ENCODE assay signal across 18 cellular contexts in the genomic region with DNA sequence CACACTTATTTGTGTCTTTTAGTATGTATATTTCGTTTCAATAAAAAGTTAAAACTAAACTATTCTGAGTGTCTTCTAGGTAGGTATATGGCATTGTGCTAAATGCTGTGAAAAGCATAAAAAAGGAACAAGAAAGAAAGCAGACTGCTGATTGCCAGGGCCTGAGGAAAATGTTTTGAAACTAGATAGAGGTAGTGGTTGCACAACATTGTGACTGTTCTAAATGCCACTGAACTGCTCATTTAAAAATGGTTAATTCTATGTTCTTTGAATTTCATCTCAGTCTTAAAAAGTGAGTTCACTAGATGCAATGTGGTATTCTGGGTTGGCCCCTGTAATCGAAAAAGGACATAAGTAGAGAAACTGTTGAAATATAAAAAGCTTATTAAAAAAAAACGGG. TPM values are rescaled to one million over a fixed set of nuclear protein-coding genes. Genes with fewer than 3 reads are reported as not detected.
DNase-seq lines count a peak whose midpoint lies in the region; ATAC-seq and TF ChIP-seq lines count a peak whose summit lies in the region.
"Had no signal": no experiment of that assay in that cellular context is flagged by ENCODE, and none has a peak within 500 bp of the region (broad histone marks: within the 10 kb centered on the region; RNA-seq: fewer than 3 reads in every experiment).

No MANE protein-coding gene starts in this region.

- H3K27me3 Mint-ChIP-seq in mesothelial cell of epicardium (ENCODE audit: low read depth): no peaks in the 10 kb centered on the region

- H3K36me3 ChIP-seq in SJCRH30: peaks cover 16% of the 10 kb centered on the region

- no peak overlapping the region for H3K4me3 ChIP-seq in SJCRH30
- H3K4me3 ChIP-seq: PC-9, sigmoid colon, testis had no signal

- no peak overlapping the region for H3K4me3 Mint-ChIP-seq in mesothelial cell of epicardium

- H3K36me3 Mint-ChIP-seq in mesothelial cell of epicardium: peaks cover 8% of the 10 kb centered on the region

- H3K27me3 ChIP-seq in foreskin keratinocyte (no peaks in the 10 kb centered on the region), SJCRH30 (no peaks in the 10 kb centered on the region)
- H3K27me3 ChIP-seq: sigmoid colon, testis had no signal

- H3K27ac ChIP-seq in foreskin keratinocyte (no peak overlapping the region), SJCRH30 (no peak overlapping the region)
- H3K27ac ChIP-seq: PC-9, sigmoid colon, testis had no signal

- no peaks in the 10 kb centered on the region for H3K9me3 ChIP-seq in SJCRH30 (replicated peaks)
- H3K9me3 ChIP-seq: sigmoid colon, testis had no signal

- ATAC-seq in foreskin keratinocyte (no peak), HG02759 (IDR thresholded peaks at IDR 0.05; ENCODE audit: unreplicated experiment) (no peak)

- DNase-seq in KBM-7: peak; percentile 32
- DNase-seq in SIG-M5 treated with dmso at 0.1 percent for 504 hours (lab: John Stamatoyannopoulos, UW; ENCODE audit: unreplicated experiment): peak; percentile 92
- DNase-seq in mesothelial cell of epicardium (ENCODE audit: low spot score in 2 of 2, unreplicated experiment in 2 of 2): no peak
- no peak for DNase-seq in foreskin keratinocyte
- DNase-seq in SJCRH30: no peak
- DNase-seq: activated gamma-delta T cell treated with Interleukin-2 at 50 U/mL for 16 hours; GOT3; head of caudate nucleus; mesendoderm; NCI-H1694 treated with DMSO at 0.1 percent for 48 hours; NCI-H446 treated with DMSO at 0.1 percent for 48 hours; nucleus accumbens; PC-9; sigmoid colon; stimulated activated CD4-positive, alpha-beta T cell treated with anti-CD3 and anti-CD28 coated beads, Interleukin-4, amount 100 ng/mL, for 24 hours; testis had no signal

- peak overlapping the region; percentile 6 for H3K27ac Mint-ChIP-seq in mesothelial cell of epicardium

- in situ Hi-C loops in KBM-7 (cut with MboI; ENCODE audit: low pct_unique_long_range_greater_than_20kb, low sequenced_read_pairs): no loop called here

- TF ChIP-seq CTCF in mesothelial cell of epicardium (IDR thresholded peaks at IDR 0.05; ENCODE audit: unreplicated experiment) (no peak), foreskin keratinocyte (conservative IDR thresholded peaks at IDR 0.05) (no peak)

- peaks cover under 1% of the 10 kb centered on the region for H3K4me1 ChIP-seq in foreskin keratinocyte
- peaks cover 12% of the 10 kb centered on the region for H3K4me1 ChIP-seq in SJCRH30

- no peaks in the 10 kb centered on the region for H3K9me3 Mint-ChIP-seq in mesothelial cell of epicardium

- H3K4me1 Mint-ChIP-seq in mesothelial cell of epicardium: peaks cover 22% of the 10 kb centered on the region

RNA-seq across cellular contexts. Expression of gene ALAD, which starts 2.6 kb away (rescaled TPM):
- total RNA-seq in mesothelial cell of epicardium (42.9 to 45.6 TPM (median 44.2 TPM) in 3 replicates), foreskin keratinocyte (10.6 and 12.0 TPM in 2 replicates)
- 8.2 and 8.9 TPM in 2 replicates for polyA plus RNA-seq in foreskin keratinocyte
- 9.0 and 13.3 TPM in 2 replicates for total RNA-seq in SJCRH30 (2014; rRNA removed; shearing (Covaris generic))

RNA-seq across cellular contexts. Expression of gene POLE3, which starts 6.8 kb away (rescaled TPM):
- 44.8 to 50.2 TPM (median 49.5 TPM) in 3 replicates for total RNA-seq in mesothelial cell of epicardium
- total RNA-seq in foreskin keratinocyte: 63.7 and 67.4 TPM in 2 replicates
- 58.9 and 70.0 TPM in 2 replicates for polyA plus RNA-seq in foreskin keratinocyte
- 152 and 157 TPM in 2 replicates for total RNA-seq in SJCRH30 (2014; rRNA removed; shearing (Covaris generic))

RNA-seq across cellular contexts. Expression of gene C9orf43, which starts 6.9 kb away (rescaled TPM):
- total RNA-seq in mesothelial cell of epicardium (0.64 to 0.95 TPM (median 0.72 TPM) in 3 replicates), foreskin keratinocyte (0.34 and 0.42 TPM in 2 replicates)
- 0.32 and 0.39 TPM in 2 replicates for polyA plus RNA-seq in foreskin keratinocyte
- 0.69 and 0.96 TPM in 2 replicates for total RNA-seq in SJCRH30 (2014; rRNA removed; shearing (Covaris generic))

RNA-seq across cellular contexts. Expression of gene HDHD3, which starts 26.9 kb away (rescaled TPM):
- 26.9 to 30.8 TPM (median 27.7 TPM) in 3 replicates for total RNA-seq in mesothelial cell of epicardium
- 11.9 and 12.3 TPM in 2 replicates for total RNA-seq in foreskin keratinocyte
- polyA plus RNA-seq in foreskin keratinocyte: 17.1 and 18.6 TPM in 2 replicates
- total RNA-seq in SJCRH30 (2014; rRNA removed; shearing (Covaris generic)): 3.8 and 4.6 TPM in 2 replicates

RNA-seq across cellular contexts. Expression of gene BSPRY, which starts 54.3 kb away (rescaled TPM):
- total RNA-seq in mesothelial cell of epicardium (3.4 to 4.3 TPM (median 4.3 TPM) in 3 replicates), foreskin keratinocyte (0.04 TPM in 1 of 2 replicates, not detected in the other)
- polyA plus RNA-seq in foreskin keratinocyte: 0.03 and 0.06 TPM in 2 replicates
- total RNA-seq in SJCRH30 (2014; rRNA removed; shearing (Covaris generic)): 0.10 and 0.15 TPM in 2 replicates
- total RNA-seq: dermis microvascular lymphatic vessel endothelial cell had no signal

Comparison
In these comparisons a context has a peak if more than half of its experiments do, and no peak if none do; other contexts are left out.
1. DNase-seq: peak in KBM-7 (single experiment) and SIG-M5 treated with dmso at 0.1 percent for 504 hours (single experiment); none in mesothelial cell of epicardium (0 of 2), foreskin keratinocyte (0 of 2) and SJCRH30 (0 of 2).